In the genomic region with DNA sequence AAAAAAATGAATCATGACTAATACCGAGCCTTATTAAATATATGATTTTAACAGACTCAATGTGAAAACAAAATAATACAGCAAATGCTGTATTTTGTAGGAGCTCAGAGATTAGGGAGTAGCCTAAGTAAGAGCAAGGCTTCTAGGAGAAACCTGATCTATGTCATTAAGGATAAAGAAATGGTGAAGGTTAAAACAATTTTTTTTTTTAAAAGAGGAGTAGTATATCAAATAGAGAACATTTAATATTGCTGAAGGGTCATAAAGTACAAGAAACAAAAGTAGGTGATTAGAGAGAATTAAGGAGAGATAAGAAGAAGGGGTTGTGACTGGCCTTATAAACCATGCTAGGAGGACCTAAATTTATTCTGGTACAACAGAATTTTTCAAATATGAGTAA, we compare ENCODE assay signal across 24 cellular contexts.
"Had no signal": no experiment of that assay in that cellular context is flagged by ENCODE, and none has a peak within 500 bp of the region (broad histone marks: within the 10 kb centered on the region; RNA-seq: fewer than 3 reads in every experiment).

No MANE protein-coding gene starts in this region.

- H3K9me3 ChIP-seq: colonic mucosa, heart right ventricle, left ventricle myocardium inferior, pancreas, tibial nerve, uterus had no signal

- H3K9me3 Mint-ChIP-seq: activated CD4-positive, alpha-beta T cell treated with anti-CD3 and anti-CD28 coated beads, Interleukin-2, amount 10 ng/mL, durations not matched to agents 24 days and 14 days; activated CD8-positive, alpha-beta T cell treated with anti-CD3 and anti-CD28 coated beads for 36 hours; endodermal cell; immature natural killer cell; naive thymus-derived CD8-positive, alpha-beta T cell had no signal

- ATAC-seq: activated CD8-positive, alpha-beta T cell treated with anti-CD3 and anti-CD28 coated beads for 36 hours; activated naive CD4-positive, alpha-beta T cell treated with anti-CD3 and anti-CD28 coated beads, Interleukin-2, amount 50 U/mL, for 72 hours; heart right ventricle; naive thymus-derived CD8-positive, alpha-beta T cell; pancreas; T-cell had no signal

- H3K27me3 ChIP-seq: colonic mucosa, heart right ventricle, pancreas, tibial nerve, uterus had no signal

- H3K27ac Mint-ChIP-seq: activated B cell treated with CpG ODN at 0.5 μM for 24 hours; activated CD4-positive, alpha-beta T cell treated with anti-CD3 and anti-CD28 coated beads, Interleukin-2, amount 10 ng/mL, durations not matched to agents 24 days and 14 days; activated CD8-positive, alpha-beta T cell treated with anti-CD3 and anti-CD28 coated beads for 36 hours; activated naive CD4-positive, alpha-beta T cell treated with anti-CD3 and anti-CD28 coated beads, Interleukin-2, amount 50 U/mL, for 72 hours; activated T-cell treated with anti-CD3 and anti-CD28 coated beads, Interleukin-2, amount 50 U/mL, for 24 hours; endodermal cell had no signal

- H3K27ac ChIP-seq: colonic mucosa, heart right ventricle, left ventricle myocardium inferior, pancreas had no signal

- H3K27me3 Mint-ChIP-seq: activated B cell treated with CpG ODN at 0.5 μM for 24 hours; activated CD4-positive, alpha-beta T cell treated with anti-CD3 and anti-CD28 coated beads, Interleukin-2, amount 10 ng/mL, durations not matched to agents 24 days and 14 days; activated CD8-positive, alpha-beta T cell treated with anti-CD3 and anti-CD28 coated beads for 36 hours; activated T-cell treated with anti-CD3 and anti-CD28 coated beads, Interleukin-2, amount 50 U/mL, for 24 hours; naive thymus-derived CD8-positive, alpha-beta T cell; T-cell had no signal

- H3K4me3 Mint-ChIP-seq: activated B cell treated with CpG ODN at 0.5 μM for 24 hours; activated CD4-positive, alpha-beta T cell treated with anti-CD3 and anti-CD28 coated beads, Interleukin-2, amount 10 ng/mL, durations not matched to agents 24 days and 14 days; activated CD8-positive, alpha-beta T cell treated with anti-CD3 and anti-CD28 coated beads for 36 hours; activated T-cell treated with anti-CD3 and anti-CD28 coated beads, Interleukin-2, amount 50 U/mL, for 24 hours; endodermal cell; immature natural killer cell; naive thymus-derived CD8-positive, alpha-beta T cell; T-cell had no signal

- H3K4me1 ChIP-seq: colonic mucosa, uterus had no signal

- H3K36me3 ChIP-seq: colonic mucosa, heart right ventricle, left ventricle myocardium inferior, pancreas, tibial nerve, uterus had no signal

- DNase-seq: activated B cell treated with CpG ODN at 0.5 μM for 24 hours; activated CD4-positive, alpha-beta T cell treated with anti-CD3 and anti-CD28 coated beads, Interleukin-2, amount 10 ng/mL, durations not matched to agents 24 days and 14 days; activated CD8-positive, alpha-beta T cell treated with anti-CD3 and anti-CD28 coated beads for 36 hours; activated effector memory CD4-positive, alpha-beta T cell treated with Interleukin-2 at 50 U/mL for 16 hours; activated T-cell treated with anti-CD3 and anti-CD28 coated beads, Interleukin-2, amount 50 U/mL, for 24 hours; amniotic stem cell; caudate nucleus; colonic mucosa; endodermal cell; heart right ventricle; immature natural killer cell; kidney glomerular epithelial cell; left ventricle myocardium inferior; naive thymus-derived CD8-positive, alpha-beta T cell; pancreas; stimulated activated CD4-positive, alpha-beta T cell treated with anti-CD3 and anti-CD28 coated beads, Interleukin-12 subunit alpha, Interleukin-12 subunit beta, amount 100 ng/mL, for 4 hours; stimulated activated CD4-positive, alpha-beta T cell treated with anti-CD3 and anti-CD28 coated beads, Interleukin-1b, Interleukin-23, amount 100 ng/mL, for 48 hours; stimulated activated CD8-positive, alpha-beta memory T cell treated with anti-CD3 and anti-CD28 coated beads, Interleukin-4, amount 100 ng/mL, for 48 hours; stimulated activated naive CD4-positive, alpha-beta T cell treated with Interleukin-2 at 50 U/mL for 16 hours; T-cell; T-helper 9 cell; uterus had no signal

- H3K4me3 ChIP-seq: colonic mucosa, heart right ventricle, left ventricle myocardium inferior, pancreas, tibial nerve, uterus had no signal
